Comparison of ENCODE assay signal across 1 cellular context in genomic region chr1:202637321-202638018, GRCh38.
A peak's percentile ranks its signal among the peaks of the same experiment; 100 is the strongest.
TF ChIP-seq lines count a peak whose summit lies in the region.

No MANE protein-coding gene starts in this region.

TF ChIP-seq in H1, 55 proteins besides CTCF, POLR2A, EP300 and RAD21:
- TF ChIP-seq KDM1A (IDR thresholded peaks at IDR 0.05; ENCODE audit: borderline replicate concordance, low read length) = peak; percentile 83
